In the genomic region with DNA sequence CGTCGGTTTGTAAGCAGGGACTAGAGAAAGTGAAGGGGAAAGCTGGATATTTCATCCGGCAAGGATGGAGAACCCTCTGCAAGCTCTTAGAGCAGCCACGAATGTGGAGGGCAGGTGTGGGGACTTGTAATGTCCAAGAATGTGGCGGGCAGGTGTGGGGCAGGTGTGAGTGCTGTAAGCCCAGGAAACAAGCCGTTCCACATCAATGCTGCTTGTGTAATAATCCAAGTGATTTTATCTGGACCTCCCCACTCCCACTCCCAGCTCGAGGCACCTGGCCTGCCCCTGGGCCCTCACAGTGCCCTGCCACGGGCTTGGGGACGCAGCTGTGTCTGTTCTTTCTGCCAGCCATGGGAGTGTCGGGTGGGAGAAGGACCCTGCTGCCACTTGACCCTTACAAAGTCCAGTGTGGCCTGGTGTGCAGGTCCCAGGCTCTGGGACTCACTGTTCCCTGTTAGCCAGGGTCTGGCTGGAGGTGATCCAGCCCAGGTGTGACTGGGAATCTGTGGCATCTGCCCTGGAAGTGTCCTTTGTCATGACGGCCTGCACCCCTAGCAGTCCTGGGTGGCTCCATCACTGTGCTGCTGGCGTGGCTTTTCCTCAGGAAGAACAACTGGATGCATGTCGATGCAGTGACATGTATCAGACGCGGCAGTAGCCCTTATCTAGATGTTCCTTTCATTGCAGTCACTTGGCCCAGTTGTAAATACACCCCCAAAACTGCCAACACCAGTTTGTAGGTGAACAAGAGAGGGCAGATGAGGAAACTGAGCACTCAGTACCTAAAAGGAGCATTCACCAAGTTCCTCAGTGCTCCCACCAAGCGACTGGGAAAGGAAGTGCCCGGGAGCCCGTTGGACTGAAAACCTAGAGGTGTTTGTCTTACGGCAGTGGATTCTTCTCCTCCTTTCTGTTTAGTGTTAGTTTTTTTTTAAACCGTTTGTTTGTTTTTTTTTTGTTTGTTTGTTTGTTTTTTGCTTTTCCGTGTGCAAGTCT, we compare ENCODE assay signal across 20 cellular contexts. TPM values are rescaled to one million over a fixed set of nuclear protein-coding genes. Genes with fewer than 3 reads are reported as not detected.
DNase-seq lines count a peak whose midpoint lies in the region; ATAC-seq lines count a peak whose summit lies in the region.
"Had no signal": no experiment of that assay in that cellular context is flagged by ENCODE, and none has a peak within 500 bp of the region (broad histone marks: within the 10 kb centered on the region; RNA-seq: fewer than 3 reads in every experiment).

No MANE protein-coding gene starts in this region.

- H3K4me3 ChIP-seq in CD4-positive, alpha-beta memory T cell (ENCODE audit: low read length in 2 of 2): no peak overlapping the region
- H3K4me3 ChIP-seq: Peyer's patch, SJSA1 had no signal

- POLR2A ChIA-PET in CD4-positive, alpha-beta memory T cell (lab: Charles Lee; ENCODE audit: partially characterized antibody): no interaction called here

- no peaks in the 10 kb centered on the region for H3K4me1 Mint-ChIP-seq in stimulated activated memory B cell treated with anti-CD40 and anti-IgM and Interleukin-4, amounts not matched to agents 10 μg/mL and 1 μg/mL and 100 μg/mL, for 72 hours
- H3K4me1 Mint-ChIP-seq in CD4-positive, alpha-beta memory T cell: no peaks in the 10 kb centered on the region
- H3K4me1 Mint-ChIP-seq: CD14-positive monocyte had no signal

- H3K27me3 Mint-ChIP-seq in stimulated activated memory B cell treated with anti-CD40 and anti-IgM and Interleukin-4, amounts not matched to agents 10 μg/mL and 1 μg/mL and 100 μg/mL, for 72 hours: no peaks in the 10 kb centered on the region
- H3K27me3 Mint-ChIP-seq in CD4-positive, alpha-beta memory T cell: no peaks in the 10 kb centered on the region

- no peaks in the 10 kb centered on the region for H3K4me1 ChIP-seq in CD4-positive, alpha-beta memory T cell (ENCODE audit: insufficient read depth, low read length)
- H3K4me1 ChIP-seq: Caco-2, Peyer's patch, SJSA1 had no signal

- H3K27ac Mint-ChIP-seq in stimulated activated memory B cell treated with anti-CD40 and anti-IgM and Interleukin-4, amounts not matched to agents 10 μg/mL and 1 μg/mL and 100 μg/mL, for 72 hours: no peak overlapping the region
- no peak overlapping the region for H3K27ac Mint-ChIP-seq in CD4-positive, alpha-beta memory T cell

- no peaks in the 10 kb centered on the region for H3K27me3 ChIP-seq in CD4-positive, alpha-beta memory T cell (ENCODE audit: insufficient read depth, low read length)
- H3K27me3 ChIP-seq: Peyer's patch, SJSA1 had no signal

- no peak overlapping the region for H3K27ac ChIP-seq in CD4-positive, alpha-beta memory T cell (ENCODE audit: low read depth, low read length)
- H3K27ac ChIP-seq: Peyer's patch, SJSA1 had no signal

- CTCF ChIA-PET in CD4-positive, alpha-beta memory T cell (lab: Charles Lee; ENCODE audit: partially characterized antibody): no interaction called here

- DNase-seq in NCI-H2029 (lab: John Stamatoyannopoulos, UW): peak; percentile 15
- DNase-seq in NCI-H2029 treated with DMSO at 0.1 percent for 48 hours (lab: John Stamatoyannopoulos, UW): no peak
- DNase-seq in NCI-H146 treated with DMSO at 0.1 percent for 48 hours (lab: John Stamatoyannopoulos, UW; ENCODE audit: unreplicated experiment): peak; percentile 31
- DNase-seq in left kidney (ENCODE audit: low read depth, low spot score): peak; percentile 56
- no peak for DNase-seq in CD4-positive, alpha-beta memory T cell
- no peak for DNase-seq in stimulated activated CD4-positive, alpha-beta T cell treated with anti-CD3 and anti-CD28 coated beads, Interleukin-4, amount 100 ng/mL, for 1 hour
- no peak for DNase-seq in activated CD8-positive, alpha-beta memory T cell treated with anti-CD3 and anti-CD28 coated beads, Interleukin-2, amount 50 U/mL, for 48 hours
- DNase-seq: 8988T, Caco-2, GOT3, NCI-H1436, NCI-H2081 treated with DMSO at 0.1 percent for 48 hours, NCI-H345, NCI-H526, Peyer's patch had no signal

- ATAC-seq in stimulated activated memory B cell treated with anti-CD40 and anti-IgM and Interleukin-4, amounts not matched to agents 10 μg/mL and 1 μg/mL and 100 μg/mL, for 72 hours: peak; percentile 34

- H3K36me3 ChIP-seq in CD4-positive, alpha-beta memory T cell (ENCODE audit: insufficient read depth, low read length): no peaks in the 10 kb centered on the region
- H3K36me3 ChIP-seq: Peyer's patch, SJSA1 had no signal

- H3K4me3 Mint-ChIP-seq in stimulated activated memory B cell treated with anti-CD40 and anti-IgM and Interleukin-4, amounts not matched to agents 10 μg/mL and 1 μg/mL and 100 μg/mL, for 72 hours: no peak overlapping the region
- H3K4me3 Mint-ChIP-seq in CD4-positive, alpha-beta memory T cell: no peak overlapping the region
- H3K4me3 Mint-ChIP-seq: CD14-positive monocyte had no signal

- intact Hi-C loops in CD4-positive, alpha-beta memory T cell (cut with micrococcal nuclease): no loop called here

- no peaks in the 10 kb centered on the region for H3K9me3 ChIP-seq in CD4-positive, alpha-beta memory T cell (ENCODE audit: control insufficient read depth in 1 of 2, low read length in 2 of 2)
- H3K9me3 ChIP-seq: Caco-2, Peyer's patch had no signal

- H3K9me3 Mint-ChIP-seq in stimulated activated memory B cell treated with anti-CD40 and anti-IgM and Interleukin-4, amounts not matched to agents 10 μg/mL and 1 μg/mL and 100 μg/mL, for 72 hours: no peaks in the 10 kb centered on the region
- H3K9me3 Mint-ChIP-seq in CD4-positive, alpha-beta memory T cell: peaks cover 0 to 8% (median 2%) of the 10 kb centered on the region in 8 donors

- no peaks in the 10 kb centered on the region for H3K36me3 Mint-ChIP-seq in stimulated activated memory B cell treated with anti-CD40 and anti-IgM and Interleukin-4, amounts not matched to agents 10 μg/mL and 1 μg/mL and 100 μg/mL, for 72 hours
- H3K36me3 Mint-ChIP-seq in CD4-positive, alpha-beta memory T cell: no peaks in the 10 kb centered on the region
- H3K36me3 Mint-ChIP-seq: CD14-positive monocyte had no signal

RNA-seq across cellular contexts. Expression of a gene that starts 43.0 kb away (rescaled TPM):
- not detected for total RNA-seq in CD4-positive, alpha-beta memory T cell
- polyA plus RNA-seq in CD4-positive, alpha-beta memory T cell: not detected
- total RNA-seq: Caco-2, HT-29, M059J, Peyer's patch had no signal
- polyA plus RNA-seq: CD14-positive monocyte had no signal

Comparison
In these comparisons a context has a peak if more than half of its experiments do, and no peak if none do; other contexts are left out.
1. DNase-seq: peak in NCI-H2029 (single experiment), NCI-H146 treated with DMSO at 0.1 percent for 48 hours (single experiment) and left kidney (single experiment); none in NCI-H2029 treated with DMSO at 0.1 percent for 48 hours (single experiment), CD4-positive, alpha-beta memory T cell (0 of 5), stimulated activated CD4-positive, alpha-beta T cell treated with anti-CD3 and anti-CD28 coated beads, Interleukin-4, amount 100 ng/mL, for 1 hour (single experiment) and activated CD8-positive, alpha-beta memory T cell treated with anti-CD3 and anti-CD28 coated beads, Interleukin-2, amount 50 U/mL, for 48 hours (single experiment).